1 cellular context compared by ENCODE assay signal in genomic region chr1:43931711-43932660, GRCh38.
TF ChIP-seq lines count a peak whose summit lies in the region.

No MANE protein-coding gene starts in this region.

TF ChIP-seq in GM12891, 5 proteins besides CTCF, POLR2A, EP300 and RAD21:
- TF ChIP-seq SPI1 (IDR thresholded peaks at IDR 0.05; ENCODE audit: low read depth, low read length) = no peak
- TF ChIP-seq PAX5 (IDR thresholded peaks at IDR 0.05; ENCODE audit: insufficient read depth, low read length, severe bottlenecking) = no peak
- no peak for TF ChIP-seq POU2F2 (IDR thresholded peaks at IDR 0.05; ENCODE audit: low read depth, low read length)
- 0 out of 2 replicates have a peak, but pooled peaks have one; percentile 23 for TF ChIP-seq POLR2AphosphoS5 (IDR thresholded peaks at IDR 0.05; ENCODE audit: low read depth, low read length)
- TF ChIP-seq TAF1 (IDR thresholded peaks at IDR 0.05; ENCODE audit: low read depth, low read length) = no peak
